In genomic region chrX:113741744-113742143, GRCh38 we compare ENCODE assay signal across 9 cellular contexts.
DNase-seq lines count a peak whose midpoint lies in the region; ATAC-seq, FAIRE-seq and TF ChIP-seq lines count a peak whose summit lies in the region.
"Had no signal": no experiment of that assay in that cellular context is flagged by ENCODE, and none has a peak within 500 bp of the region (broad histone marks: within the 10 kb centered on the region; RNA-seq: fewer than 3 reads in every experiment).

No MANE protein-coding gene starts in this region.

- H3K9me3 ChIP-seq in endothelial cell of umbilical vein (replicated peaks; ENCODE audit: control insufficient read depth, insufficient read depth, low read length) (no peaks in the 10 kb centered on the region), gastrocnemius medialis (no peaks in the 10 kb centered on the region)

- no peaks in the 10 kb centered on the region for H4K20me1 ChIP-seq in endothelial cell of umbilical vein (replicated peaks; ENCODE audit: control insufficient read depth, extremely low read depth, insufficient read depth, low read length)

- no peaks in the 10 kb centered on the region for H3K79me2 ChIP-seq in endothelial cell of umbilical vein (ENCODE audit: control insufficient read depth, insufficient read depth, low read length)

- intact Hi-C loops in endothelial cell of umbilical vein (cut with micrococcal nuclease) (loop anchor here (1.0 to 5.0 kb wide), 2 partner anchors 349 to 481 kb away; no protein-coding TSS in a partner anchor), gastrocnemius medialis (cut with DNase I; ENCODE audit: low total_unique reads) (no loop called here)

- in situ Hi-C loops in gastrocnemius medialis (cut with MboI; ENCODE audit: low sequenced_read_pairs in 4 of 4) = no loop called here

- H3K9ac ChIP-seq in endothelial cell of umbilical vein (replicated peaks; ENCODE audit: extremely low read depth, insufficient read depth, low read length) = no peak overlapping the region

- H3K4me3 ChIP-seq in endothelial cell of umbilical vein (replicated peaks in 1 of 3; ENCODE audit: insufficient read depth in 1 of 3, low read depth in 1 of 3, low read length in 3 of 3) (no peak overlapping the region), gastrocnemius medialis (no peak overlapping the region)

- peak; percentile 96 for FAIRE-seq in endothelial cell of umbilical vein (lab: Jason Lieb, UNC)

- H3K36me3 ChIP-seq in endothelial cell of umbilical vein (ENCODE audit: control insufficient read depth in 2 of 2, extremely low read depth in 1 of 2, insufficient read depth in 2 of 2, low read length in 2 of 2) (no peaks in the 10 kb centered on the region), gastrocnemius medialis (no peaks in the 10 kb centered on the region)

- H3K27me3 ChIP-seq in endothelial cell of umbilical vein (ENCODE audit: control insufficient read depth in 2 of 2, insufficient read depth in 2 of 2, low read length in 2 of 2) (no peaks in the 10 kb centered on the region), gastrocnemius medialis (no peaks in the 10 kb centered on the region)

- TF ChIP-seq CTCF in endothelial cell of umbilical vein (IDR thresholded peaks at IDR 0.05; ENCODE audit: extremely low read depth in 1 of 2, insufficient read depth in 1 of 2, low read depth in 1 of 2, low read length in 2 of 2) (peak; percentile 16 to 28), gastrocnemius medialis (IDR thresholded peaks at IDR 0.05 in 4 of 5, conservative IDR thresholded peaks at IDR 0.05 in 1 of 5) (no peak)

- H3K4me1 ChIP-seq in endothelial cell of umbilical vein (ENCODE audit: control insufficient read depth, extremely low read depth, insufficient read depth, low read length) (no peaks in the 10 kb centered on the region), gastrocnemius medialis (no peaks in the 10 kb centered on the region)

- no TSS peak for BruUV-seq in endothelial cell of umbilical vein (replicated peaks; lab: Mats Ljungman, UMichigan)

- TF ChIP-seq POLR2A in endothelial cell of umbilical vein (IDR thresholded peaks at IDR 0.05; ENCODE audit: low read depth, low read length) (no peak), gastrocnemius medialis (IDR thresholded peaks at IDR 0.05) (no peak)

- H3K9me1 ChIP-seq in endothelial cell of umbilical vein (replicated peaks; ENCODE audit: control insufficient read depth, extremely low read depth, insufficient read depth, low read length) = no peaks in the 10 kb centered on the region

- H2AFZ ChIP-seq in endothelial cell of umbilical vein (ENCODE audit: low read depth, low read length) = no peak overlapping the region

- POLR2A ChIA-PET in endothelial cell of umbilical vein (lab: Charles Lee) = no interaction called here

- ATAC-seq in GM19395 (IDR thresholded peaks at IDR 0.05; ENCODE audit: unreplicated experiment) = peak; percentile 29
- no peak for ATAC-seq in gastrocnemius medialis
- ATAC-seq: stimulated activated naive B cell treated with anti-CD40 and anti-IgM and Interleukin-4, amounts not matched to agents 10 μg/mL and 1 μg/mL and 100 μg/mL, for 72 hours had no signal

- no peak overlapping the region for H3K4me2 ChIP-seq in endothelial cell of umbilical vein (ENCODE audit: insufficient read depth, low read length)

- H3K27ac ChIP-seq in endothelial cell of umbilical vein (ENCODE audit: insufficient read depth, low read depth, low read length) = no peak overlapping the region
- H3K27ac ChIP-seq in gastrocnemius medialis = no peak overlapping the region

- peak; percentile 26 for DNase-seq in AG08395 (ENCODE audit: low spot score)
- peak; percentile 0 for DNase-seq in NCI-H524 treated with DMSO at 0.1 percent for 48 hours (lab: John Stamatoyannopoulos, UW)
- DNase-seq in endothelial cell of umbilical vein (ENCODE audit: low read depth, low spot score) = peak; percentile 52
- DNase-seq in SHP77 (lab: John Stamatoyannopoulos, UW) = no peak
- no peak for DNase-seq in NCI-H2107 treated with DMSO at 0.1 percent for 48 hours (lab: John Stamatoyannopoulos, UW; ENCODE audit: unreplicated experiment)
- DNase-seq in gastrocnemius medialis = no peak
- no peak for DNase-seq in mesenteric fat pad (ENCODE audit: low spot score)
- DNase-seq: stimulated activated naive B cell treated with anti-CD40 and anti-IgM and Interleukin-4, amounts not matched to agents 10 μg/mL and 1 μg/mL and 100 μg/mL, for 72 hours had no signal

- CTCF ChIA-PET in endothelial cell of umbilical vein (lab: Charles Lee) = interaction anchor here (0.6 to 1.9 kb wide), 9 partner anchors 13 to 1872 kb away, joined by 3 to 18 read pairs (median 5); no protein-coding TSS in a partner anchor

- dilution Hi-C loops in endothelial cell of umbilical vein (cut with MboI; ENCODE audit: extremely low pct_ligation_motif_present, low sequenced_read_pairs) = no loop called here

TF ChIP-seq in endothelial cell of umbilical vein, 7 proteins besides CTCF, POLR2A, EP300 and RAD21:
- no peak for TF ChIP-seq POLR2AphosphoS5 (IDR thresholded peaks at IDR 0.05; ENCODE audit: insufficient read depth, low read depth, low read length)
- TF ChIP-seq GATA2 (IDR thresholded peaks at IDR 0.05; ENCODE audit: insufficient read depth, insufficient read length, low read depth, low read length) = no peak
- TF ChIP-seq FOS (IDR thresholded peaks at IDR 0.05; ENCODE audit: borderline replicate concordance, insufficient read depth, low read length) = no peak
- no peak for TF ChIP-seq MYC (IDR thresholded peaks at IDR 0.05; ENCODE audit: low read depth, low read length)
- no peak for TF ChIP-seq EZH2 (IDR thresholded peaks at IDR 0.05; ENCODE audit: borderline replicate concordance, low read depth, low read length, severe bottlenecking)
- TF ChIP-seq MAX (IDR thresholded peaks at IDR 0.05; ENCODE audit: insufficient read depth, insufficient read length) = no peak
- no peak for TF ChIP-seq JUN (IDR thresholded peaks at IDR 0.05; ENCODE audit: borderline replicate concordance, insufficient read depth, insufficient read length, low read depth)

Comparison
In these comparisons a context has a peak if more than half of its experiments do, and no peak if none do; other contexts are left out.
1. DNase-seq: peak in AG08395 (single experiment), NCI-H524 treated with DMSO at 0.1 percent for 48 hours (single experiment) and endothelial cell of umbilical vein (single experiment); none in SHP77 (0 of 2), NCI-H2107 treated with DMSO at 0.1 percent for 48 hours (single experiment), gastrocnemius medialis (0 of 2) and mesenteric fat pad (single experiment).
2. CTCF ChIP-seq: peak in endothelial cell of umbilical vein (2 of 2); none in gastrocnemius medialis (0 of 5).